Comparison of ENCODE assay signal across 1 cellular context in genomic region chr5:177388521-177389052, GRCh38.
TF ChIP-seq lines count a peak whose summit lies in the region.

No MANE protein-coding gene starts in this region.

TF ChIP-seq in HepG2, 621 proteins besides CTCF, POLR2A, EP300 and RAD21:
- TF ChIP-seq ZFP36L2 (CRISPR knock-in tag; IDR thresholded peaks at IDR 0.05) (no peak), SATB2 (CRISPR knock-in tag; IDR thresholded peaks at IDR 0.05) (no peak), ZNF660 (CRISPR knock-in tag; IDR thresholded peaks at IDR 0.05; ENCODE audit: borderline replicate concordance, low read depth) (no peak), STAT5B (CRISPR knock-in tag; IDR thresholded peaks at IDR 0.05) (no peak), ATM (IDR thresholded peaks at IDR 0.05; ENCODE audit: borderline replicate concordance) (no peak), NKX3-1 (CRISPR knock-in tag; IDR thresholded peaks at IDR 0.05) (no peak), ZBTB33 (CRISPR knock-in tag; IDR thresholded peaks at IDR 0.05) (no peak), BHLHE40 (IDR thresholded peaks at IDR 0.05; ENCODE audit: low read length) (no peak), NCOA5 (CRISPR knock-in tag; IDR thresholded peaks at IDR 0.05) (no peak), FOXA1 (IDR thresholded peaks at IDR 0.05) (no peak), FOXA1 (CRISPR knock-in tag; IDR thresholded peaks at IDR 0.05) (no peak), ZNF367 (CRISPR knock-in tag; IDR thresholded peaks at IDR 0.05; ENCODE audit: borderline replicate concordance) (no peak), ZNF841 (CRISPR knock-in tag; IDR thresholded peaks at IDR 0.05; ENCODE audit: borderline replicate concordance) (no peak), ZNF639 (CRISPR knock-in tag; conservative IDR thresholded peaks at IDR 0.05) (no peak), FOXA3 (CRISPR knock-in tag; IDR thresholded peaks at IDR 0.05) (no peak), PITX1 (CRISPR knock-in tag; IDR thresholded peaks at IDR 0.05) (no peak), GZF1 (CRISPR knock-in tag; IDR thresholded peaks at IDR 0.05) (no peak), ADNP (CRISPR knock-in tag; IDR thresholded peaks at IDR 0.05) (no peak)
- TF ChIP-seq, protein P1, sequence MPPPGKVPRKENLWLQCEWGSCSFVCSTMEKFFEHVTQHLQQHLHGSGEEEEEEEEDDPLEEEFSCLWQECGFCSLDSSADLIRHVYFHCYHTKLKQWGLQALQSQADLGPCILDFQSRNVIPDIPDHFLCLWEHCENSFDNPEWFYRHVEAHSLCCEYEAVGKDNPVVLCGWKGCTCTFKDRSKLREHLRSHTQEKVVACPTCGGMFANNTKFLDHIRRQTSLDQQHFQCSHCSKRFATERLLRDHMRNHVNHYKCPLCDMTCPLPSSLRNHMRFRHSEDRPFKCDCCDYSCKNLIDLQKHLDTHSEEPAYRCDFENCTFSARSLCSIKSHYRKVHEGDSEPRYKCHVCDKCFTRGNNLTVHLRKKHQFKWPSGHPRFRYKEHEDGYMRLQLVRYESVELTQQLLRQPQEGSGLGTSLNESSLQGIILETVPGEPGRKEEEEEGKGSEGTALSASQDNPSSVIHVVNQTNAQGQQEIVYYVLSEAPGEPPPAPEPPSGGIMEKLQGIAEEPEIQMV (CRISPR knock-in tag; IDR thresholded peaks at IDR 0.05; ENCODE audit: low read depth), result no peak
